Comparison of ENCODE assay signal across 7 cellular contexts in genomic region chr3:11770477-11771381, GRCh38.
A peak's percentile ranks its signal among the peaks of the same experiment; 100 is the strongest.
DNase-seq lines count a peak whose midpoint lies in the region; ATAC-seq, FAIRE-seq and TF ChIP-seq lines count a peak whose summit lies in the region.

No MANE protein-coding gene starts in this region.

- FAIRE-seq in GM18507 (lab: Jason Lieb, UNC) = peak; percentile 79
- peak; percentile 89 for FAIRE-seq in keratinocyte (lab: Jason Lieb, UNC)

- POLR2A ChIA-PET in activated B cell treated with CpG ODN at 0.5 μM for 24 hours (lab: Charles Lee) = interaction anchor here (0.7 to 1.0 kb wide), 2 partner anchors 75 to 405 kb away, joined by 3 to 4 read pairs; partner anchors contain the start of gene TAMM41

- no peaks in the 10 kb centered on the region for H3K36me3 Mint-ChIP-seq in activated B cell treated with CpG ODN at 0.5 μM for 24 hours (ENCODE audit: low read depth)

- H3K27me3 Mint-ChIP-seq in activated B cell treated with CpG ODN at 0.5 μM for 24 hours = no peaks in the 10 kb centered on the region

- peak overlapping the region; percentile 21 for H3K4me3 Mint-ChIP-seq in activated B cell treated with CpG ODN at 0.5 μM for 24 hours

- H3K9me3 Mint-ChIP-seq in activated B cell treated with CpG ODN at 0.5 μM for 24 hours = peaks cover 2% of the 10 kb centered on the region

- dilution Hi-C loops in keratinocyte (cut with MboI; ENCODE audit: extremely low pct_ligation_motif_present, low sequenced_read_pairs) = no loop called here

- peak overlapping the region; percentile 91 for H3K9ac ChIP-seq in keratinocyte (ENCODE audit: control insufficient read depth, extremely low read depth, insufficient read depth, low read length)

- DNase-seq in GM18507 (ENCODE audit: extremely low spot score, insufficient read length, low read depth) (peak; percentile 72), NCI-H187 treated with DMSO at 0.1 percent for 48 hours (lab: John Stamatoyannopoulos, UW) (peak; percentile 17), activated B cell treated with CpG ODN at 0.5 μM for 24 hours (peak; percentile 20), keratinocyte (ENCODE audit: low read depth, low spot score) (peak; percentile 96)
- DNase-seq in central memory CD4-positive, alpha-beta T cell = peak; percentile 85
- DNase-seq in stimulated activated CD4-positive, alpha-beta T cell treated with anti-CD3 and anti-CD28 coated beads, Interleukin-1b, Interleukin-23, amount 100 ng/mL, for 24 hours (ENCODE audit: low read depth in 4 of 4, low spot score in 1 of 4) = peak; percentile 35 to 66 (median 46)

- ATAC-seq in HG02885 (IDR thresholded peaks at IDR 0.05; ENCODE audit: poor library complexity, unreplicated experiment) (peak; percentile 100), activated B cell treated with CpG ODN at 0.5 μM for 24 hours (ENCODE audit: low read depth) (peak; percentile 100)

- TF ChIP-seq CTCF in activated B cell treated with CpG ODN at 0.5 μM for 24 hours (IDR thresholded peaks at IDR 0.05) (no peak), keratinocyte (optimal IDR thresholded peaks at IDR 0.05 in 1 of 3, IDR thresholded peaks at IDR 0.05 in 1 of 3, conservative IDR thresholded peaks at IDR 0.05 in 1 of 3; ENCODE audit: extremely low read depth in 1 of 3, insufficient read depth in 2 of 3, low read length in 3 of 3) (no peak)

- H3K4me1 ChIP-seq in keratinocyte (ENCODE audit: control insufficient read depth, extremely low read depth, insufficient read depth, low read length) = peaks cover 37% of the 10 kb centered on the region

- no peaks in the 10 kb centered on the region for H3K9me3 ChIP-seq in keratinocyte (ENCODE audit: control insufficient read depth, low read depth, low read length)

- no peaks in the 10 kb centered on the region for H3K27me3 ChIP-seq in keratinocyte (ENCODE audit: control insufficient read depth, extremely low read depth, insufficient read depth, low read length)

- peak overlapping the region; percentile 80 for H3K4me2 ChIP-seq in keratinocyte (ENCODE audit: control insufficient read depth, extremely low read depth, insufficient read depth, low read depth, low read length)

- H3K4me3 ChIP-seq in keratinocyte (ENCODE audit: control insufficient read depth in 2 of 3, extremely low read depth in 1 of 3, insufficient read depth in 2 of 3, low read depth in 1 of 3, low read length in 3 of 3) = peak overlapping the region; percentile 7 to 56 (median 47)

- peaks cover 16% of the 10 kb centered on the region for H3K4me1 Mint-ChIP-seq in activated B cell treated with CpG ODN at 0.5 μM for 24 hours

- intact Hi-C loops in activated B cell treated with CpG ODN at 0.5 μM for 24 hours (cut with micrococcal nuclease) = loop anchor here (1.0 to 5.0 kb wide), 2 partner anchors 48 to 391 kb away; no protein-coding TSS in a partner anchor

- H3K79me2 ChIP-seq in keratinocyte (ENCODE audit: control insufficient read depth, insufficient read depth, low read length) = no peaks in the 10 kb centered on the region

- H2AFZ ChIP-seq in keratinocyte (ENCODE audit: control insufficient read depth, low read length) = peak overlapping the region; percentile 92

- CTCF ChIA-PET in activated B cell treated with CpG ODN at 0.5 μM for 24 hours (lab: Charles Lee) = no interaction called here

- peak overlapping the region; percentile 3 for H3K27ac Mint-ChIP-seq in activated B cell treated with CpG ODN at 0.5 μM for 24 hours

- H3K9me1 ChIP-seq in keratinocyte (ENCODE audit: control insufficient read depth, extremely low read depth, insufficient read depth, low read length) = no peaks in the 10 kb centered on the region

- H3K36me3 ChIP-seq in keratinocyte (ENCODE audit: control insufficient read depth in 2 of 2, extremely low read depth in 1 of 2, insufficient read depth in 2 of 2, low read length in 2 of 2) = no peaks in the 10 kb centered on the region

- H3K27ac ChIP-seq in keratinocyte (ENCODE audit: control insufficient read depth, insufficient read depth, low read length) = peak overlapping the region; percentile 99

- H4K20me1 ChIP-seq in keratinocyte (ENCODE audit: control insufficient read depth, extremely low read depth, insufficient read depth, low read length) = no peaks in the 10 kb centered on the region

Comparison
In these comparisons a context has a peak if more than half of its experiments do, and no peak if none do; other contexts are left out.
1. Peak in every context shown above with its lines: DNase-seq, ATAC-seq, H3K4me3 ChIP-seq and H3K27ac ChIP-seq.
2. DNase-seq: peak in every context shown above with its lines; median percentile 96 in keratinocyte; 85 in central memory CD4-positive, alpha-beta T cell; 72 in GM18507; 46 in stimulated activated CD4-positive, alpha-beta T cell treated with anti-CD3 and anti-CD28 coated beads, Interleukin-1b, Interleukin-23, amount 100 ng/mL, for 24 hours; 20 in activated B cell treated with CpG ODN at 0.5 μM for 24 hours; 17 in NCI-H187 treated with DMSO at 0.1 percent for 48 hours.